In the genomic region with DNA sequence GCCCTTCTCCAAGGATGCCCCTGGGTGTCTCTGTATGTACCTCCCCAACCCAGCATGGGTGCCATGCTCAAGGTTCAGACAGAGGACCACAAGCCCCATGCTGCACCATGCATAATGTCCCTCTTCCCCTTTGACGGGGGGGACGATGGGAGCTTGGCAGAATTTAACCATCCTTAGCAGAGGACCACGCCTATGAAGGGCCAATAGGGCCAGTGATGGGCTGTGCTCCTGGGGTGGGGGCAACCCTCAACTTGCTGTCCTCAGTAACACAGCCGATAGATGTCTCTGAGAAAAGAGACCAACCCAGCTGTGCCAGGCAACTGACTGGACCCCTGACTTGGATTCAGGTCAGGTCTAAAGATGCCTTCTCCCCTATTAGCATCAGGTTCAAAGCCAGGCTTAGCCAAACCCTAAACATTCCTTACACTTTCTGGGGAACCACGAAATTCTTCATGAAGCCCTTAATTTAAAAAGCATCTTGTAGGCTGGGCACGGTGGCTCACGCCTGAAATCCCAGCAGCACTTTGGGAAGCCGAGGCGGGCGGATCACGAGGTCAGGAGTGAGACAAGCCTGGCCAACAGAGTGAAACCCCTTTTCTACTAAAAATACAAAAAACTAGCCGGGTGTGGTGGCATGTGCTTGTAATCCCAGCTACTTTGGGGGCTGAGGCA, we compare ENCODE assay signal across 13 cellular contexts. TPM values are rescaled to one million over a fixed set of nuclear protein-coding genes. Genes with fewer than 3 reads are reported as not detected.
DNase-seq lines count a peak whose midpoint lies in the region; ATAC-seq, FAIRE-seq and TF ChIP-seq lines count a peak whose summit lies in the region.
"Had no signal": no experiment of that assay in that cellular context is flagged by ENCODE, and none has a peak within 500 bp of the region (broad histone marks: within the 10 kb centered on the region; RNA-seq: fewer than 3 reads in every experiment).

No MANE protein-coding gene starts in this region.

- no peaks in the 10 kb centered on the region for H3K36me3 Mint-ChIP-seq in activated CD8-positive, alpha-beta T cell treated with anti-CD3 and anti-CD28 coated beads, Interleukin-2, amount 10 ng/mL, durations not matched to agents 7 days and 5 days (ENCODE audit: low read depth)
- H3K36me3 Mint-ChIP-seq in activated CD8-positive, alpha-beta T cell treated with anti-CD3 and anti-CD28 coated beads for 36 hours (ENCODE audit: low read depth) = no peaks in the 10 kb centered on the region
- H3K36me3 Mint-ChIP-seq: naive B cell had no signal

- POLR2A ChIA-PET in activated CD8-positive, alpha-beta T cell treated with anti-CD3 and anti-CD28 coated beads, Interleukin-2, amount 10 ng/mL, durations not matched to agents 7 days and 5 days (lab: Charles Lee) = no interaction called here
- POLR2A ChIA-PET in activated CD8-positive, alpha-beta T cell treated with anti-CD3 and anti-CD28 coated beads for 36 hours (lab: Charles Lee) = interaction anchor here (0.7 kb wide), 1 partner anchor 19 kb away, joined by 4 read pairs; no protein-coding TSS in a partner anchor

- DNase-seq in activated CD8-positive, alpha-beta T cell treated with anti-CD3 and anti-CD28 coated beads, Interleukin-2, amount 10 ng/mL, durations not matched to agents 7 days and 5 days = no peak
- DNase-seq in activated CD8-positive, alpha-beta T cell treated with anti-CD3 and anti-CD28 coated beads for 36 hours = no peak
- DNase-seq in effector memory CD4-positive, alpha-beta T cell = no peak
- DNase-seq in GM19239 (ENCODE audit: insufficient read length, low spot score) (no peak), NCI-H82 (lab: John Stamatoyannopoulos, UW) (no peak)
- DNase-seq in stimulated activated naive CD4-positive, alpha-beta T cell (lab: John Stamatoyannopoulos, UW) = no peak
- DNase-seq: DMS79, naive B cell, NCI-H1105 treated with DMSO at 0.1 percent for 48 hours, sigmoid colon had no signal

- H3K27me3 Mint-ChIP-seq in activated CD8-positive, alpha-beta T cell treated with anti-CD3 and anti-CD28 coated beads, Interleukin-2, amount 10 ng/mL, durations not matched to agents 7 days and 5 days (ENCODE audit: low read depth) = no peaks in the 10 kb centered on the region
- H3K27me3 Mint-ChIP-seq in activated CD8-positive, alpha-beta T cell treated with anti-CD3 and anti-CD28 coated beads for 36 hours = no peaks in the 10 kb centered on the region

- H3K4me1 ChIP-seq in effector memory CD4-positive, alpha-beta T cell (ENCODE audit: control insufficient read depth, insufficient read depth, low read length, poor library complexity, severe bottlenecking) = peaks cover 20% of the 10 kb centered on the region

- intact Hi-C loops in activated CD8-positive, alpha-beta T cell treated with anti-CD3 and anti-CD28 coated beads for 36 hours (cut with micrococcal nuclease) = no loop called here

- no peak for ATAC-seq in activated CD8-positive, alpha-beta T cell treated with anti-CD3 and anti-CD28 coated beads, Interleukin-2, amount 10 ng/mL, durations not matched to agents 7 days and 5 days
- no peak for ATAC-seq in activated CD8-positive, alpha-beta T cell treated with anti-CD3 and anti-CD28 coated beads for 36 hours

- no peak for FAIRE-seq in GM19239 (lab: Jason Lieb, UNC)

- H3K27ac ChIP-seq in KOPT-K1 (ENCODE audit: low read depth, low read length, poor library complexity, severe bottlenecking) = peak overlapping the region; percentile 97
- H3K27ac ChIP-seq in effector memory CD4-positive, alpha-beta T cell (ENCODE audit: insufficient read depth, low read length, poor library complexity, severe bottlenecking) = peak overlapping the region; percentile 57
- peak overlapping the region in 15 of 21 experiments; percentile 2 to 84 (median 74) for H3K27ac ChIP-seq in skin epidermis

- no peaks in the 10 kb centered on the region for H3K9me3 Mint-ChIP-seq in activated CD8-positive, alpha-beta T cell treated with anti-CD3 and anti-CD28 coated beads, Interleukin-2, amount 10 ng/mL, durations not matched to agents 7 days and 5 days (ENCODE audit: insufficient read depth)
- H3K9me3 Mint-ChIP-seq in activated CD8-positive, alpha-beta T cell treated with anti-CD3 and anti-CD28 coated beads for 36 hours = no peaks in the 10 kb centered on the region
- H3K9me3 Mint-ChIP-seq: naive B cell had no signal

- H3K36me3 ChIP-seq in KOPT-K1 (ENCODE audit: insufficient read depth, low read length) = no peaks in the 10 kb centered on the region
- no peaks in the 10 kb centered on the region for H3K36me3 ChIP-seq in effector memory CD4-positive, alpha-beta T cell (ENCODE audit: control insufficient read depth, insufficient read depth, low read length)
- H3K36me3 ChIP-seq: sigmoid colon, thoracic aorta had no signal

- no peaks in the 10 kb centered on the region for H3K27me3 ChIP-seq in effector memory CD4-positive, alpha-beta T cell (replicated peaks; ENCODE audit: control insufficient read depth, insufficient read depth, low read length, poor library complexity, severe bottlenecking)
- H3K27me3 ChIP-seq: sigmoid colon had no signal

- H3K4me3 Mint-ChIP-seq in activated CD8-positive, alpha-beta T cell treated with anti-CD3 and anti-CD28 coated beads, Interleukin-2, amount 10 ng/mL, durations not matched to agents 7 days and 5 days = no peak overlapping the region
- no peak overlapping the region for H3K4me3 Mint-ChIP-seq in activated CD8-positive, alpha-beta T cell treated with anti-CD3 and anti-CD28 coated beads for 36 hours

- peaks cover 53% of the 10 kb centered on the region for H3K4me1 Mint-ChIP-seq in activated CD8-positive, alpha-beta T cell treated with anti-CD3 and anti-CD28 coated beads, Interleukin-2, amount 10 ng/mL, durations not matched to agents 7 days and 5 days (ENCODE audit: low read depth)
- peaks cover 35% of the 10 kb centered on the region for H3K4me1 Mint-ChIP-seq in activated CD8-positive, alpha-beta T cell treated with anti-CD3 and anti-CD28 coated beads for 36 hours (ENCODE audit: low read depth)

- peak overlapping the region; percentile 94 for H3K27ac Mint-ChIP-seq in activated CD8-positive, alpha-beta T cell treated with anti-CD3 and anti-CD28 coated beads, Interleukin-2, amount 10 ng/mL, durations not matched to agents 7 days and 5 days
- no peak overlapping the region for H3K27ac Mint-ChIP-seq in activated CD8-positive, alpha-beta T cell treated with anti-CD3 and anti-CD28 coated beads for 36 hours
- H3K27ac Mint-ChIP-seq: naive B cell had no signal

- no peak for TF ChIP-seq CTCF in activated CD8-positive, alpha-beta T cell treated with anti-CD3 and anti-CD28 coated beads for 36 hours (IDR thresholded peaks at IDR 0.05)

- H3K4me3 ChIP-seq in effector memory CD4-positive, alpha-beta T cell (ENCODE audit: insufficient read depth, low read depth, low read length, poor library complexity, severe bottlenecking) = no peak overlapping the region
- no peak overlapping the region for H3K4me3 ChIP-seq in skin epidermis
- H3K4me3 ChIP-seq: sigmoid colon, thoracic aorta had no signal

- CTCF ChIA-PET in activated CD8-positive, alpha-beta T cell treated with anti-CD3 and anti-CD28 coated beads, Interleukin-2, amount 10 ng/mL, durations not matched to agents 7 days and 5 days (lab: Charles Lee) = interaction anchor here (1.3 kb wide), 1 partner anchor 82 kb away, joined by 4 read pairs; no protein-coding TSS in a partner anchor
- CTCF ChIA-PET in activated CD8-positive, alpha-beta T cell treated with anti-CD3 and anti-CD28 coated beads for 36 hours (lab: Charles Lee) = no interaction called here

- no peaks in the 10 kb centered on the region for H3K9me3 ChIP-seq in KOPT-K1 (ENCODE audit: insufficient read depth, low read length, poor library complexity, severe bottlenecking)
- no peaks in the 10 kb centered on the region for H3K9me3 ChIP-seq in effector memory CD4-positive, alpha-beta T cell (ENCODE audit: control insufficient read depth, low read length)
- H3K9me3 ChIP-seq: sigmoid colon, thoracic aorta had no signal

RNA-seq across cellular contexts. Expression of gene JADE2, which starts 20.7 kb away (rescaled TPM):
- total RNA-seq in activated CD8-positive, alpha-beta T cell treated with anti-CD3 and anti-CD28 coated beads, Interleukin-2, amount 10 ng/mL, durations not matched to agents 7 days and 5 days = 10 to 100 TPM; 79.9 to 86.0 TPM
- total RNA-seq in activated CD8-positive, alpha-beta T cell treated with anti-CD3 and anti-CD28 coated beads for 36 hours = 10 to 100 TPM; 58.7 to 61.2 TPM
